ENCODE assay signal across 11 cellular contexts in genomic region chr17:44067547-44067945, GRCh38. TPM values are rescaled to one million over a fixed set of nuclear protein-coding genes. Genes with fewer than 3 reads are reported as not detected.
DNase-seq lines count a peak whose midpoint lies in the region; ATAC-seq and TF ChIP-seq lines count a peak whose summit lies in the region.
"Had no signal": no experiment of that assay in that cellular context is flagged by ENCODE, and none has a peak within 500 bp of the region (broad histone marks: within the 10 kb centered on the region; RNA-seq: fewer than 3 reads in every experiment).

No MANE protein-coding gene starts in this region.

- H3K9me3 Mint-ChIP-seq in CD8-positive, alpha-beta T cell, result no peaks in the 10 kb centered on the region
- H3K9me3 Mint-ChIP-seq in neural progenitor cell, result no peaks in the 10 kb centered on the region
- H3K9me3 Mint-ChIP-seq: memory B cell had no signal

- H3K4me2 ChIP-seq in Loucy (ENCODE audit: low read depth, low read length, poor library complexity, severe bottlenecking) (peak overlapping the region; percentile 81), neural progenitor cell (no peak overlapping the region)

- H3K9me3 ChIP-seq in CD8-positive, alpha-beta T cell (ENCODE audit: low read length), result no peaks in the 10 kb centered on the region
- H3K9me3 ChIP-seq in Loucy (ENCODE audit: insufficient read depth, low read depth, low read length) (no peaks in the 10 kb centered on the region), body of pancreas (no peaks in the 10 kb centered on the region), neural progenitor cell (ENCODE audit: low read depth) (no peaks in the 10 kb centered on the region)

- H3K9ac ChIP-seq in Loucy (ENCODE audit: low read depth, low read length, poor library complexity, severe bottlenecking) (peak overlapping the region; percentile 81), neural progenitor cell (no peak overlapping the region)

- peaks cover 23% of the 10 kb centered on the region for H3K4me1 ChIP-seq in CD8-positive, alpha-beta T cell (ENCODE audit: insufficient read depth, low read length)
- H3K4me1 ChIP-seq in Loucy (ENCODE audit: insufficient read depth, low read length, poor library complexity, severe bottlenecking), result peaks cover 36% of the 10 kb centered on the region
- H3K4me1 ChIP-seq in body of pancreas, result peaks cover 54% of the 10 kb centered on the region
- peaks cover 25% of the 10 kb centered on the region for H3K4me1 ChIP-seq in neural progenitor cell

- POLR2A ChIA-PET in CD8-positive, alpha-beta T cell (lab: Charles Lee), result no interaction called here

- H2AFZ ChIP-seq in Loucy (ENCODE audit: low read length), result no peak overlapping the region
- H2AFZ ChIP-seq in neural progenitor cell (replicated peaks), result no peak overlapping the region

- WGBS in body of pancreas, 2 donors, result 48 to 53% methylated on average over 9 of the region's 9 CpGs

- H3K27ac ChIP-seq in CD8-positive, alpha-beta T cell (ENCODE audit: low read depth, low read length), result no peak overlapping the region
- peak overlapping the region in 3 of 4 donors; percentile 89 to 97 (median 97) for H3K27ac ChIP-seq in body of pancreas
- H3K27ac ChIP-seq in neural progenitor cell, result no peak overlapping the region

- intact Hi-C loops in CD8-positive, alpha-beta T cell (cut with DNase I, micrococcal nuclease), result loop anchor here (2.0 to 10.0 kb wide), 4 partner anchors 119 to 985 kb away; partner anchors contain the start of genes TMUB2 (in 2 of the 2), DCAKD (in 1 of the 2) and GRN (in 1 of the 2)
- intact Hi-C loops in body of pancreas (cut with DNase I), result loop anchor here (5.0 kb wide), 1 partner anchor 50 kb away; no protein-coding TSS in a partner anchor

- H3K36me3 ChIP-seq in CD8-positive, alpha-beta T cell (ENCODE audit: insufficient read depth, low read length), result no peaks in the 10 kb centered on the region
- peaks cover 7% of the 10 kb centered on the region; the same call in 1 of the 2 replicates for H3K36me3 ChIP-seq in Loucy (ENCODE audit: insufficient read depth, low read length)
- H3K36me3 ChIP-seq in body of pancreas (replicated peaks in 1 of 2; ENCODE audit: insufficient read depth in 1 of 2, low read depth in 2 of 2), result no peaks in the 10 kb centered on the region
- H3K36me3 ChIP-seq in neural progenitor cell, result no peaks in the 10 kb centered on the region

- no peaks in the 10 kb centered on the region for H3K27me3 ChIP-seq in CD8-positive, alpha-beta T cell (ENCODE audit: insufficient read depth, low read length)
- H3K27me3 ChIP-seq in Loucy (ENCODE audit: insufficient read depth, low read length, poor library complexity, severe bottlenecking) (no peaks in the 10 kb centered on the region), body of pancreas (no peaks in the 10 kb centered on the region), neural progenitor cell (no peaks in the 10 kb centered on the region)

- no peak for TF ChIP-seq POLR2A in body of pancreas (IDR thresholded peaks at IDR 0.05)

- no peak overlapping the region for H3K4me3 ChIP-seq in CD8-positive, alpha-beta T cell (ENCODE audit: low read depth, low read length)
- H3K4me3 ChIP-seq in Loucy (ENCODE audit: low read length, poor library complexity, severe bottlenecking) (peak overlapping the region; percentile 80), body of pancreas (no peak overlapping the region), neural progenitor cell (no peak overlapping the region)

- CTCF ChIA-PET in CD8-positive, alpha-beta T cell (lab: Charles Lee), result interaction anchor here (0.9 kb wide), 1 partner anchor 131 kb away, joined by 4 read pairs; no protein-coding TSS in a partner anchor

- no peaks in the 10 kb centered on the region for H3K27me3 Mint-ChIP-seq in CD8-positive, alpha-beta T cell (ENCODE audit: low read depth)
- peaks cover 11% of the 10 kb centered on the region for H3K27me3 Mint-ChIP-seq in neural progenitor cell (ENCODE audit: insufficient read depth, low read depth)
- H3K27me3 Mint-ChIP-seq: memory B cell had no signal

- peaks cover 23% of the 10 kb centered on the region for H3K36me3 Mint-ChIP-seq in CD8-positive, alpha-beta T cell
- H3K36me3 Mint-ChIP-seq in neural progenitor cell, result peaks cover 7% of the 10 kb centered on the region

- peaks cover 30% of the 10 kb centered on the region for H4K20me1 ChIP-seq in Loucy (ENCODE audit: insufficient read depth, low read length, poor library complexity, severe bottlenecking)
- peaks cover 31% of the 10 kb centered on the region for H4K20me1 ChIP-seq in neural progenitor cell (ENCODE audit: low read depth)

- H3K27ac Mint-ChIP-seq in CD8-positive, alpha-beta T cell, result peak overlapping the region; percentile 96
- H3K27ac Mint-ChIP-seq in neural progenitor cell, result no peak overlapping the region

- no peak for TF ChIP-seq CTCF in CD8-positive, alpha-beta T cell (IDR thresholded peaks at IDR 0.05)
- TF ChIP-seq CTCF in Loucy (conservative IDR thresholded peaks at IDR 0.05; ENCODE audit: low read length) (no peak), body of pancreas (IDR thresholded peaks at IDR 0.05) (no peak), neural progenitor cell (IDR thresholded peaks at IDR 0.05) (no peak)

- H3F3A ChIP-seq in Loucy (ENCODE audit: low read depth), result 0 out of 2 replicates have a peak, but pooled peaks cover 5% of the 10 kb centered on the region
- H3F3A ChIP-seq in neural progenitor cell (ENCODE audit: low read depth), result peaks cover 53% of the 10 kb centered on the region

- peaks cover 46% of the 10 kb centered on the region for H3K4me1 Mint-ChIP-seq in CD8-positive, alpha-beta T cell (ENCODE audit: low read depth)
- H3K4me1 Mint-ChIP-seq in neural progenitor cell, result peaks cover 27% of the 10 kb centered on the region

- DNase-seq in CD8-positive, alpha-beta T cell, result no peak
- DNase-seq in body of pancreas (no peak), neural progenitor cell (ENCODE audit: low spot score) (no peak), SHP77 treated with DMSO at 0.1 percent for 48 hours (lab: John Stamatoyannopoulos, UW) (no peak), C1 segment of cervical spinal cord (lab: John Stamatoyannopoulos, UW) (no peak)
- DNase-seq: cerebellar nuclear complex, NCI-H345 had no signal

- no peak for ATAC-seq in CD8-positive, alpha-beta T cell
- ATAC-seq in body of pancreas, result no peak
- no peak for ATAC-seq in HG03432 (IDR thresholded peaks at IDR 0.05; ENCODE audit: unreplicated experiment)
- ATAC-seq in GM19463 (IDR thresholded peaks at IDR 0.05; ENCODE audit: unreplicated experiment), result no peak

- peaks cover 64% of the 10 kb centered on the region for H3K79me2 ChIP-seq in Loucy (ENCODE audit: insufficient read depth, low read length)
- H3K79me2 ChIP-seq in neural progenitor cell (ENCODE audit: low read depth), result peaks cover 53% of the 10 kb centered on the region

- peak overlapping the region; percentile 97 for H3K4me3 Mint-ChIP-seq in CD8-positive, alpha-beta T cell
- H3K4me3 Mint-ChIP-seq in neural progenitor cell, result peak overlapping the region; percentile 96

- H3K9me2 ChIP-seq in Loucy (replicated peaks; ENCODE audit: low read depth, low read length), result no peaks in the 10 kb centered on the region

RNA-seq across cellular contexts. Expression of gene LSM12, which starts 1.1 kb away (rescaled TPM):
- 10 to 100 TPM; 39.8 to 40.5 TPM for total RNA-seq in CD8-positive, alpha-beta T cell
- total RNA-seq in body of pancreas (10 to 100 TPM; 14.8 to 19.4 TPM), neural progenitor cell (ENCODE audit: low replicate concordance) (69.6 and 76.7 TPM in 2 replicates)

RNA-seq across cellular contexts. Expression of gene G6PC3, which starts 3.0 kb away (rescaled TPM):
- total RNA-seq in CD8-positive, alpha-beta T cell, result 1 to 10 TPM; 4.8 to 5.9 TPM
- 10 to 100 TPM; 11.9 to 12.9 TPM for total RNA-seq in body of pancreas
- total RNA-seq in neural progenitor cell (ENCODE audit: low replicate concordance), result 16.6 and 55.1 TPM in 2 replicates

RNA-seq across cellular contexts. Expression of gene TMEM101, which starts 52.8 kb away (rescaled TPM):
- 1 to 10 TPM; 8.1 to 8.7 TPM for total RNA-seq in CD8-positive, alpha-beta T cell
- total RNA-seq in body of pancreas (10 to 100 TPM; 22.6 to 26.7 TPM), neural progenitor cell (ENCODE audit: low replicate concordance) (33.8 and 55.9 TPM in 2 replicates)

RNA-seq across cellular contexts. Expression of gene HDAC5, which starts 55.9 kb away (rescaled TPM):
- total RNA-seq in CD8-positive, alpha-beta T cell, result 10 to 100 TPM; 95.6 to 96.3 TPM
- total RNA-seq in body of pancreas (10 to 100 TPM; 25.4 to 45.7 TPM), neural progenitor cell (ENCODE audit: low replicate concordance) (23.6 and 71.0 TPM in 2 replicates)

Comparison
In these comparisons a context has a peak if more than half of its experiments do, and no peak if none do; other contexts are left out.
1. H3K27ac ChIP-seq: peak in body of pancreas (3 of 4); none in CD8-positive, alpha-beta T cell (single experiment) and neural progenitor cell (single experiment).